ENCODE assay signal across 11 cellular contexts in the genomic region with DNA sequence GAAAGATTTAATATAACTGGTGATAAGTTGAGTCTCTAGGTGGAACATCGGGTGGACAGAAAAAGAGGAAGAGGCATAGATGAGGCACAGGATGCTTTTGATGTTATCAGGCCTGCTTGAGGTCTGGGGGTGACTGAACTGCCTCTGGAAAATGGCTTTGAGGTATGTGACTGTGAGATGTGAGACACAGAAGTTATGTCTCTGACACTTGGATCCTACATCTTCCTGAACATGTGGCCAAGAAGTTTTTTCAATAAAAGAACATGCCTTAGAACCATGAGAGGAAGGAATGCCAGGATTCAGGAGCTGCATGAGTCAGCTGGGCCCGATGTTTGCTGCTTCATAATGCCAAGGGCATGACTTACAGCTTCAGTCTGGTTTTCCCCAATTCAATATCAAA. TPM values are rescaled to one million over a fixed set of nuclear protein-coding genes. Genes with fewer than 3 reads are reported as not detected.
DNase-seq lines count a peak whose midpoint lies in the region; ATAC-seq and TF ChIP-seq lines count a peak whose summit lies in the region.
"Had no signal": no experiment of that assay in that cellular context is flagged by ENCODE, and none has a peak within 500 bp of the region (broad histone marks: within the 10 kb centered on the region; RNA-seq: fewer than 3 reads in every experiment).

No MANE protein-coding gene starts in this region.

- H3K9me3 Mint-ChIP-seq in activated CD8-positive, alpha-beta T cell treated with anti-CD3 and anti-CD28 coated beads for 36 hours: no peaks in the 10 kb centered on the region
- H3K9me3 Mint-ChIP-seq in activated CD8-positive, alpha-beta T cell treated with anti-CD3 and anti-CD28 coated beads, Interleukin-2, amount 10 ng/mL, durations not matched to agents 7 days and 5 days (ENCODE audit: insufficient read depth): no peaks in the 10 kb centered on the region

- H3K4me1 ChIP-seq in right lobe of liver (no peaks in the 10 kb centered on the region), hepatocyte (ENCODE audit: insufficient read depth) (no peaks in the 10 kb centered on the region)

- no peak overlapping the region for H3K4me3 Mint-ChIP-seq in activated CD8-positive, alpha-beta T cell treated with anti-CD3 and anti-CD28 coated beads for 36 hours
- H3K4me3 Mint-ChIP-seq in activated CD8-positive, alpha-beta T cell treated with anti-CD3 and anti-CD28 coated beads, Interleukin-2, amount 10 ng/mL, durations not matched to agents 7 days and 5 days: no peak overlapping the region

- H3K27me3 ChIP-seq in right lobe of liver (no peaks in the 10 kb centered on the region), hepatocyte (no peaks in the 10 kb centered on the region)
- H3K27me3 ChIP-seq: esophagus squamous epithelium had no signal

- 38% methylated on average over 2 of the region's 2 CpGs for WGBS in right lobe of liver (ENCODE audit: insufficient coverage, low coverage, low lambda C conversion rate, missing lambda C conversion rate)
- WGBS in hepatocyte (ENCODE audit: low lambda C conversion rate, missing lambda C conversion rate): 69% methylated on average over 2 of the region's 2 CpGs

- no peak for TF ChIP-seq POLR2A in right lobe of liver (IDR thresholded peaks at IDR 0.05)

- H2AFZ ChIP-seq in hepatocyte: no peak overlapping the region

- no peaks in the 10 kb centered on the region for H3K9me3 ChIP-seq in right lobe of liver
- H3K9me3 ChIP-seq in hepatocyte (ENCODE audit: low read depth): no peaks in the 10 kb centered on the region
- H3K9me3 ChIP-seq: esophagus squamous epithelium had no signal

- POLR2A ChIA-PET in activated CD8-positive, alpha-beta T cell treated with anti-CD3 and anti-CD28 coated beads for 36 hours (lab: Charles Lee): interaction anchor here (0.8 kb wide), 1 partner anchor 78 kb away, joined by 4 read pairs; a partner anchor contains a TSS
- POLR2A ChIA-PET in activated CD8-positive, alpha-beta T cell treated with anti-CD3 and anti-CD28 coated beads, Interleukin-2, amount 10 ng/mL, durations not matched to agents 7 days and 5 days (lab: Charles Lee): interaction anchor here (2.0 kb wide), 1 partner anchor 11 kb away, joined by 12 read pairs; a partner anchor contains a TSS

- no peaks in the 10 kb centered on the region for H3K79me2 ChIP-seq in hepatocyte

- H3K27me3 Mint-ChIP-seq in activated CD8-positive, alpha-beta T cell treated with anti-CD3 and anti-CD28 coated beads for 36 hours: no peaks in the 10 kb centered on the region
- H3K27me3 Mint-ChIP-seq in activated CD8-positive, alpha-beta T cell treated with anti-CD3 and anti-CD28 coated beads, Interleukin-2, amount 10 ng/mL, durations not matched to agents 7 days and 5 days (ENCODE audit: low read depth): peaks cover 7% of the 10 kb centered on the region

- CTCF ChIA-PET in activated CD8-positive, alpha-beta T cell treated with anti-CD3 and anti-CD28 coated beads for 36 hours (lab: Charles Lee): interaction anchor here (1.1 to 3.3 kb wide), 8 partner anchors 11 to 126 kb away, joined by 3 to 46 read pairs (median 4); a partner anchor contains a TSS
- CTCF ChIA-PET in activated CD8-positive, alpha-beta T cell treated with anti-CD3 and anti-CD28 coated beads, Interleukin-2, amount 10 ng/mL, durations not matched to agents 7 days and 5 days (lab: Charles Lee): interaction anchor here (0.7 to 5.5 kb wide), 11 partner anchors 11 to 992 kb away, joined by 3 to 55 read pairs (median 3); a partner anchor contains a TSS

- no peak overlapping the region for H3K27ac ChIP-seq in right lobe of liver
- H3K27ac ChIP-seq in hepatocyte: no peak overlapping the region

- H3K4me3 ChIP-seq in choroid plexus epithelial cell (ENCODE audit: low read depth, low read length): no peak overlapping the region
- no peak overlapping the region for H3K4me3 ChIP-seq in skeletal muscle cell (ENCODE audit: low read depth, low read length)
- H3K4me3 ChIP-seq in right lobe of liver: no peak overlapping the region
- no peak overlapping the region for H3K4me3 ChIP-seq in hepatocyte
- H3K4me3 ChIP-seq: esophagus squamous epithelium had no signal

- H3K9me2 ChIP-seq in hepatocyte (replicated peaks; ENCODE audit: insufficient read depth): no peaks in the 10 kb centered on the region

- peaks cover 44% of the 10 kb centered on the region for H3K4me1 Mint-ChIP-seq in activated CD8-positive, alpha-beta T cell treated with anti-CD3 and anti-CD28 coated beads for 36 hours (ENCODE audit: low read depth)
- H3K4me1 Mint-ChIP-seq in activated CD8-positive, alpha-beta T cell treated with anti-CD3 and anti-CD28 coated beads, Interleukin-2, amount 10 ng/mL, durations not matched to agents 7 days and 5 days (ENCODE audit: low read depth): peaks cover 33% of the 10 kb centered on the region

- no peak for TF ChIP-seq CTCF in activated CD8-positive, alpha-beta T cell treated with anti-CD3 and anti-CD28 coated beads for 36 hours (IDR thresholded peaks at IDR 0.05)
- TF ChIP-seq CTCF in choroid plexus epithelial cell (conservative IDR thresholded peaks at IDR 0.05; ENCODE audit: low read depth, low read length) (no peak), right lobe of liver (IDR thresholded peaks at IDR 0.05) (no peak), hepatocyte (IDR thresholded peaks at IDR 0.05; ENCODE audit: poor library complexity) (no peak)

- H3K4me2 ChIP-seq in hepatocyte: no peak overlapping the region

- H3K36me3 ChIP-seq in right lobe of liver: no peaks in the 10 kb centered on the region
- H3K36me3 ChIP-seq in hepatocyte (replicated peaks; ENCODE audit: insufficient read depth, low read depth): no peaks in the 10 kb centered on the region
- H3K36me3 ChIP-seq: esophagus squamous epithelium had no signal

- no peak for DNase-seq in activated CD8-positive, alpha-beta T cell treated with anti-CD3 and anti-CD28 coated beads for 36 hours
- DNase-seq in activated CD8-positive, alpha-beta T cell treated with anti-CD3 and anti-CD28 coated beads, Interleukin-2, amount 10 ng/mL, durations not matched to agents 7 days and 5 days: no peak
- DNase-seq in RKO (ENCODE audit: low spot score) (peak; percentile 27), choroid plexus epithelial cell (ENCODE audit: low read depth) (peak; percentile 56), skeletal muscle cell (ENCODE audit: low read depth) (peak; percentile 64), right lobe of liver (no peak), hepatocyte (ENCODE audit: low spot score) (no peak)
- DNase-seq: esophagus squamous epithelium, SHP77 had no signal

- no peaks in the 10 kb centered on the region for H4K20me1 ChIP-seq in hepatocyte (ENCODE audit: insufficient read depth, poor library complexity, severe bottlenecking)

- peak overlapping the region; percentile 48 for H3K27ac Mint-ChIP-seq in activated CD8-positive, alpha-beta T cell treated with anti-CD3 and anti-CD28 coated beads for 36 hours
- H3K27ac Mint-ChIP-seq in activated CD8-positive, alpha-beta T cell treated with anti-CD3 and anti-CD28 coated beads, Interleukin-2, amount 10 ng/mL, durations not matched to agents 7 days and 5 days: no peak overlapping the region

- H3K36me3 Mint-ChIP-seq in activated CD8-positive, alpha-beta T cell treated with anti-CD3 and anti-CD28 coated beads for 36 hours (ENCODE audit: low read depth): no peaks in the 10 kb centered on the region
- no peaks in the 10 kb centered on the region for H3K36me3 Mint-ChIP-seq in activated CD8-positive, alpha-beta T cell treated with anti-CD3 and anti-CD28 coated beads, Interleukin-2, amount 10 ng/mL, durations not matched to agents 7 days and 5 days (ENCODE audit: low read depth)

- ATAC-seq in activated CD8-positive, alpha-beta T cell treated with anti-CD3 and anti-CD28 coated beads for 36 hours: no peak
- ATAC-seq in activated CD8-positive, alpha-beta T cell treated with anti-CD3 and anti-CD28 coated beads, Interleukin-2, amount 10 ng/mL, durations not matched to agents 7 days and 5 days: no peak
- ATAC-seq in right lobe of liver (no peak), HG03025 (IDR thresholded peaks at IDR 0.05; ENCODE audit: low FRiP score, unreplicated experiment) (no peak)

- intact Hi-C loops in activated CD8-positive, alpha-beta T cell treated with anti-CD3 and anti-CD28 coated beads for 36 hours (cut with micrococcal nuclease): no loop called here
- intact Hi-C loops in right lobe of liver (cut with DNase I): no loop called here

RNA-seq across cellular contexts. Expression of a gene that starts 11.5 kb away (rescaled TPM):
- total RNA-seq in activated CD8-positive, alpha-beta T cell treated with anti-CD3 and anti-CD28 coated beads for 36 hours: 1 to 10 TPM; 6.7 to 8.6 TPM
- total RNA-seq in activated CD8-positive, alpha-beta T cell treated with anti-CD3 and anti-CD28 coated beads, Interleukin-2, amount 10 ng/mL, durations not matched to agents 7 days and 5 days: 1 to 10 TPM in 1 of 2 experiments, under 1 TPM in 1; 0.99 to 1.8 TPM
- total RNA-seq in right lobe of liver: 1 to 10 TPM in 1 of 6 experiments, under 1 TPM in 2, not detected in 3; 0.73 to 1.1 (median 0.80) TPM
- total RNA-seq in hepatocyte: 0.30 TPM in 1 of 2 replicates, not detected in the other
- 1.1 TPM in 1 of 2 replicates, not detected in the other for polyA plus RNA-seq in hepatocyte
- total RNA-seq: A673 had no signal

Comparison
In these comparisons a context has a peak if more than half of its experiments do, and no peak if none do; other contexts are left out.
1. DNase-seq: peak in RKO (single experiment), choroid plexus epithelial cell (single experiment) and skeletal muscle cell (single experiment); none in activated CD8-positive, alpha-beta T cell treated with anti-CD3 and anti-CD28 coated beads for 36 hours (single experiment), activated CD8-positive, alpha-beta T cell treated with anti-CD3 and anti-CD28 coated beads, Interleukin-2, amount 10 ng/mL, durations not matched to agents 7 days and 5 days (single experiment), right lobe of liver (0 of 3) and hepatocyte (single experiment).